ENCODE assay signal across 38 cellular contexts in the genomic region with DNA sequence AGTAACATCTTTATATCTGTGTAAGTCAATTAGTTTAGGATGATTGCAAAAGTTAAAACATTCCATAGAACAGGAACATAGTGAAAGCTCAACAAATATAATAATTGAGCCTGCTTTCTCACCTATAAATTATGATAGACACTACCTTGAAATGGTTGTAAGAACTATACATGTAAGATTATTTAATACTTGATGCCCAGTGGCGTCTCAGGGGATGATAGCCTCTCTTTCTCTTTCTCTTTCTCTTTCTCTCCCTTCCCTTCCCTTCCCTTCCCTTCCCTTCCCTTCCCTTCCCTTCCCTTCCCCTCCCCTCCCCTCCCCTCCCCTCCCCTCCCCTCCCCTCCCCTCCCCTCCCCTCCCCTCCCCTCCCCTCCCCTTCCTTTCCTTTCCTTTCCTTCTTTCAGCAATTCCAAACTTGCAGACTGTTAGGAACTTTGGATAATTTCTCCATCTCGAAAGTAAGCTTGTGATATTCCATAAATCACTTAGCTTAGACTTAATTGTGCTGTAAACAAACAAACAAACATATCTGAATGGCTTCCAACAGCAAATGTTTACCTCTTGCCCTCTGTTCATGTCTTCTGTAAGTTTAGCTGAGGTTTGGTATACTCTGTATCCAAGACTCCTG.
"Had no signal": no experiment of that assay in that cellular context is flagged by ENCODE, and none has a peak within 500 bp of the region (broad histone marks: within the 10 kb centered on the region; RNA-seq: fewer than 3 reads in every experiment).

No MANE protein-coding gene starts in this region.

- H3K27me3 ChIP-seq: adrenal gland, ascending aorta, body of pancreas, brain microvascular endothelial cell, breast epithelium, cardiac muscle cell had no signal

- FAIRE-seq: astrocyte, colon had no signal

- H3K36me3 Mint-ChIP-seq: activated naive CD4-positive, alpha-beta T cell treated with anti-CD3 and anti-CD28 coated beads, Interleukin-2, amount 10 ng/mL, durations not matched to agents 7 days and 5 days; activated naive CD4-positive, alpha-beta T cell treated with anti-CD3 and anti-CD28 coated beads, Interleukin-2, amount 50 U/mL, for 24 hours; activated naive CD8-positive, alpha-beta T cell; activated naive CD8-positive, alpha-beta T cell treated with anti-CD3 and anti-CD28 coated beads for 36 hours; activated naive CD8-positive, alpha-beta T cell treated with anti-CD3 and anti-CD28 coated beads, Interleukin-2, amount 10 ng/mL, durations not matched to agents 7 days and 5 days; brain had no signal

- H3K4me1 ChIP-seq: adrenal gland, ascending aorta, body of pancreas, breast epithelium had no signal

- H3K36me3 ChIP-seq: adrenal gland, ascending aorta, brain microvascular endothelial cell, breast epithelium, cardiac muscle cell had no signal

- H3K27ac ChIP-seq: adrenal gland, ascending aorta, body of pancreas, brain microvascular endothelial cell, breast epithelium, cardiac muscle cell had no signal

- H3K9me3 ChIP-seq: adrenal gland, ascending aorta, body of pancreas, breast epithelium had no signal

- H3K9me3 Mint-ChIP-seq: activated naive CD4-positive, alpha-beta T cell treated with anti-CD3 and anti-CD28 coated beads, Interleukin-2, amount 50 U/mL, for 24 hours had no signal

- H3K4me3 Mint-ChIP-seq: activated naive CD4-positive, alpha-beta T cell treated with anti-CD3 and anti-CD28 coated beads for 36 hours; activated naive CD4-positive, alpha-beta T cell treated with anti-CD3 and anti-CD28 coated beads, Interleukin-2, amount 10 ng/mL, durations not matched to agents 7 days and 5 days; activated naive CD4-positive, alpha-beta T cell treated with anti-CD3 and anti-CD28 coated beads, Interleukin-2, amount 50 U/mL, for 24 hours; activated naive CD8-positive, alpha-beta T cell; activated naive CD8-positive, alpha-beta T cell treated with anti-CD3 and anti-CD28 coated beads for 36 hours; activated naive CD8-positive, alpha-beta T cell treated with anti-CD3 and anti-CD28 coated beads, Interleukin-2, amount 10 ng/mL, durations not matched to agents 7 days and 5 days; activated naive CD8-positive, alpha-beta T cell treated with anti-CD3 and anti-CD28 coated beads, Interleukin-2, amount 50 U/mL, for 24 hours; activated T-cell treated with anti-CD3 and anti-CD28 coated beads, Interleukin-2, amount 50 U/mL, for 4 hours; activated T-cell treated with anti-CD3 and anti-CD28 coated beads, Interleukin-2, amount 50 U/mL, for 72 hours; activated T-helper 1 cell treated with anti-CD3 and anti-CD28 coated beads, Interleukin-12 subunit alpha, Interleukin-12 subunit beta, Interleukin-2, Interleukin-4 antibody, amounts not matched to agents 30 ng/mL and 10 ng/mL and 1 ng/mL, durations not matched to agents 14 hours and 24 hours and 36 hours; activated T-helper 17 cell treated with anti-CD3 and anti-CD28 coated beads, Interleukin-2, amount 50 U/mL, for 72 hours; brain; central memory CD8-positive, alpha-beta T cell had no signal

- H3K4me1 Mint-ChIP-seq: activated naive CD4-positive, alpha-beta T cell treated with anti-CD3 and anti-CD28 coated beads, Interleukin-2, amount 10 ng/mL, durations not matched to agents 7 days and 5 days; activated naive CD4-positive, alpha-beta T cell treated with anti-CD3 and anti-CD28 coated beads, Interleukin-2, amount 50 U/mL, for 24 hours; activated naive CD8-positive, alpha-beta T cell treated with anti-CD3 and anti-CD28 coated beads for 36 hours; activated naive CD8-positive, alpha-beta T cell treated with anti-CD3 and anti-CD28 coated beads, Interleukin-2, amount 10 ng/mL, durations not matched to agents 7 days and 5 days; activated naive CD8-positive, alpha-beta T cell treated with anti-CD3 and anti-CD28 coated beads, Interleukin-2, amount 50 U/mL, for 24 hours; activated T-helper 17 cell treated with anti-CD3 and anti-CD28 coated beads, Interleukin-2, amount 50 U/mL, for 72 hours; central memory CD8-positive, alpha-beta T cell had no signal

- H3K4me3 ChIP-seq: adrenal gland, ascending aorta, body of pancreas, breast epithelium, cardiac muscle cell had no signal

- H3K27ac Mint-ChIP-seq: activated naive CD4-positive, alpha-beta T cell treated with anti-CD3 and anti-CD28 coated beads for 36 hours; activated naive CD4-positive, alpha-beta T cell treated with anti-CD3 and anti-CD28 coated beads, Interleukin-2, amount 10 ng/mL, durations not matched to agents 7 days and 5 days; activated naive CD4-positive, alpha-beta T cell treated with anti-CD3 and anti-CD28 coated beads, Interleukin-2, amount 50 U/mL, for 24 hours; activated naive CD4-positive, alpha-beta T cell treated with anti-CD3 and anti-CD28 coated beads, Interleukin-2, amount 50 U/mL, for 72 hours; activated naive CD8-positive, alpha-beta T cell; activated naive CD8-positive, alpha-beta T cell treated with anti-CD3 and anti-CD28 coated beads for 36 hours; activated naive CD8-positive, alpha-beta T cell treated with anti-CD3 and anti-CD28 coated beads, Interleukin-2, amount 10 ng/mL, durations not matched to agents 7 days and 5 days; activated naive CD8-positive, alpha-beta T cell treated with anti-CD3 and anti-CD28 coated beads, Interleukin-2, amount 50 U/mL, for 24 hours; activated T-helper 1 cell treated with anti-CD3 and anti-CD28 coated beads, Interleukin-12 subunit alpha, Interleukin-12 subunit beta, Interleukin-2, Interleukin-4 antibody, amounts not matched to agents 30 ng/mL and 10 ng/mL and 1 ng/mL, durations not matched to agents 14 hours and 24 hours and 36 hours; activated T-helper 17 cell treated with anti-CD3 and anti-CD28 coated beads, Interleukin-2, amount 50 U/mL, for 72 hours; activated T-helper 2 cell treated with anti-CD3 and anti-CD28 coated beads, Interferon-gamma antibody, Interleukin-2, Interleukin-4, amounts not matched to agents 10 μg/mL and 5 μg/mL and 100 μg/mL, durations not matched to agents 14 hours and 24 hours and 36 hours had no signal

- H3K27me3 Mint-ChIP-seq: activated naive CD4-positive, alpha-beta T cell treated with anti-CD3 and anti-CD28 coated beads, Interleukin-2, amount 10 ng/mL, durations not matched to agents 7 days and 5 days; activated naive CD4-positive, alpha-beta T cell treated with anti-CD3 and anti-CD28 coated beads, Interleukin-2, amount 50 U/mL, for 24 hours; activated naive CD8-positive, alpha-beta T cell; activated naive CD8-positive, alpha-beta T cell treated with anti-CD3 and anti-CD28 coated beads for 36 hours; activated naive CD8-positive, alpha-beta T cell treated with anti-CD3 and anti-CD28 coated beads, Interleukin-2, amount 10 ng/mL, durations not matched to agents 7 days and 5 days; activated naive CD8-positive, alpha-beta T cell treated with anti-CD3 and anti-CD28 coated beads, Interleukin-2, amount 50 U/mL, for 24 hours; activated T-helper 17 cell treated with anti-CD3 and anti-CD28 coated beads, Interleukin-2, amount 50 U/mL, for 72 hours; central memory CD8-positive, alpha-beta T cell had no signal

- ATAC-seq: activated naive CD4-positive, alpha-beta T cell treated with anti-CD3 and anti-CD28 coated beads, Interleukin-2, amount 50 U/mL, for 72 hours; activated naive CD8-positive, alpha-beta T cell treated with anti-CD3 and anti-CD28 coated beads, Interleukin-2, amount 50 U/mL, for 24 hours; activated T-cell treated with anti-CD3 and anti-CD28 coated beads, Interleukin-2, amount 50 U/mL, for 4 hours; activated T-cell treated with anti-CD3 and anti-CD28 coated beads, Interleukin-2, amount 50 U/mL, for 72 hours; activated T-helper 17 cell treated with anti-CD3 and anti-CD28 coated beads, Interleukin-2, amount 50 U/mL, for 72 hours; body of pancreas had no signal

- DNase-seq: activated effector memory CD4-positive, alpha-beta T cell treated with anti-CD3 and anti-CD28 coated beads, Interleukin-2, amount 50 U/mL, for 16 hours; activated effector memory CD4-positive, alpha-beta T cell treated with Interleukin-2 at 50 U/mL for 16 hours; activated gamma-delta T cell; activated gamma-delta T cell treated with Interleukin-2 at 50 U/mL for 16 hours; activated naive CD4-positive, alpha-beta T cell; activated naive CD4-positive, alpha-beta T cell treated with anti-CD3 and anti-CD28 coated beads for 36 hours; activated naive CD4-positive, alpha-beta T cell treated with anti-CD3 and anti-CD28 coated beads, Interleukin-2, amount 10 ng/mL, durations not matched to agents 7 days and 5 days; activated naive CD4-positive, alpha-beta T cell treated with anti-CD3 and anti-CD28 coated beads, Interleukin-2, amount 50 U/mL, for 16 hours; activated naive CD4-positive, alpha-beta T cell treated with Interleukin-2 at 50 U/mL for 16 hours; activated naive CD8-positive, alpha-beta T cell treated with anti-CD3 and anti-CD28 coated beads for 36 hours; activated naive CD8-positive, alpha-beta T cell treated with anti-CD3 and anti-CD28 coated beads, Interleukin-2, amount 10 ng/mL, durations not matched to agents 7 days and 5 days; activated naive CD8-positive, alpha-beta T cell treated with anti-CD3 and anti-CD28 coated beads, Interleukin-2, amount 50 U/mL, for 24 hours; activated T-cell treated with anti-CD3 and anti-CD28 coated beads, Interleukin-2, amount 50 U/mL, for 4 hours; activated T-cell treated with anti-CD3 and anti-CD28 coated beads, Interleukin-2, amount 50 U/mL, for 48 hours; activated T-cell treated with anti-CD3 and anti-CD28 coated beads, Interleukin-2, amount 50 U/mL, for 72 hours; adrenal gland; amniotic stem cell; amygdala; anterior cingulate cortex; aorta; body of pancreas; brain microvascular endothelial cell; caudate nucleus; central memory CD4-positive, alpha-beta T cell; cerebellar nuclear complex had no signal
